1 cellular context compared by ENCODE assay signal in the genomic region with DNA sequence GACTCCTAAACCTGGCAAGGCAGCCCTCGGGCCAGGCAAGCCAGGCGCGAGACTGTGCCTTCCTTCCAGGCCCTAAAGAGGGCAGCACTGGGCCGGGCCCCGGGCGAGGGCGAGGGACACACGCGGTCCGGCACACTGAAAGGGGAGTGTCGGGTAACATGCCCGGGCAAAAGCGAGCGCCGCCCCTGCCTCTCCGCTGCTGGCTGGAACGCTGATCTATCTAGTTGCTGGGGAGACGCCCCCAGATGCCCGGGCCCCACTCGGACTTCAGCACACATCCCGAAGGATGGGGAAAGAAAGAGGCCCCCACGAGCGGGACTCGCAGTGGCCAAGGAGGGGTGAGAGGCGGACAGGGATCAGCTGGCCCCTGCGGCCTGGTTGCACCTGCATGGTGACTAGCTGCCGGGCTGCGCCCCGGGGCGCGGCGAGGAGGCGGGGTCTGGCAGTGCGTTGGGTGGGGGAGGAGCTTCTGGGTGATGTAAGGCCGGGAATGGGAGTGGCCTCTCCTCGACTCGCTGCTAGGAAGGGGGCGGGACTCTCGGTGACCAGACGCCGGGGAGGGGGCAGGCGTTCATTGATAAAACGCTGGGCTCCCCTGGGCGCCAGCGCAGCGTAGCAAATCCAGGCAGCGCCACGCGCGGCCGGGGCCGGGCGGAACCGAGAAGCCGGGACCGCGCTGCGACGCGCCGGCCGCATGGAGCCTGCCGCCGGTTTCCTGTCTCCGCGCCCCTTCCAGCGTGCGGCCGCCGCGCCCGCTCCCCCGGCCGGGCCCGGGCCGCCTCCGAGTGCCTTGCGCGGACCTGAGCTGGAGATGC.
TF ChIP-seq lines count a peak whose summit lies in the region.

PLK3 (plus strand) TSS at position 608 of the 815 bp plus-strand sequence; CDS start at position 695, 87 bp downstream.

TF ChIP-seq in HepG2, 621 proteins besides CTCF, POLR2A, EP300 and RAD21 (continued from another document and continues in another):
- TF ChIP-seq, protein P1, sequence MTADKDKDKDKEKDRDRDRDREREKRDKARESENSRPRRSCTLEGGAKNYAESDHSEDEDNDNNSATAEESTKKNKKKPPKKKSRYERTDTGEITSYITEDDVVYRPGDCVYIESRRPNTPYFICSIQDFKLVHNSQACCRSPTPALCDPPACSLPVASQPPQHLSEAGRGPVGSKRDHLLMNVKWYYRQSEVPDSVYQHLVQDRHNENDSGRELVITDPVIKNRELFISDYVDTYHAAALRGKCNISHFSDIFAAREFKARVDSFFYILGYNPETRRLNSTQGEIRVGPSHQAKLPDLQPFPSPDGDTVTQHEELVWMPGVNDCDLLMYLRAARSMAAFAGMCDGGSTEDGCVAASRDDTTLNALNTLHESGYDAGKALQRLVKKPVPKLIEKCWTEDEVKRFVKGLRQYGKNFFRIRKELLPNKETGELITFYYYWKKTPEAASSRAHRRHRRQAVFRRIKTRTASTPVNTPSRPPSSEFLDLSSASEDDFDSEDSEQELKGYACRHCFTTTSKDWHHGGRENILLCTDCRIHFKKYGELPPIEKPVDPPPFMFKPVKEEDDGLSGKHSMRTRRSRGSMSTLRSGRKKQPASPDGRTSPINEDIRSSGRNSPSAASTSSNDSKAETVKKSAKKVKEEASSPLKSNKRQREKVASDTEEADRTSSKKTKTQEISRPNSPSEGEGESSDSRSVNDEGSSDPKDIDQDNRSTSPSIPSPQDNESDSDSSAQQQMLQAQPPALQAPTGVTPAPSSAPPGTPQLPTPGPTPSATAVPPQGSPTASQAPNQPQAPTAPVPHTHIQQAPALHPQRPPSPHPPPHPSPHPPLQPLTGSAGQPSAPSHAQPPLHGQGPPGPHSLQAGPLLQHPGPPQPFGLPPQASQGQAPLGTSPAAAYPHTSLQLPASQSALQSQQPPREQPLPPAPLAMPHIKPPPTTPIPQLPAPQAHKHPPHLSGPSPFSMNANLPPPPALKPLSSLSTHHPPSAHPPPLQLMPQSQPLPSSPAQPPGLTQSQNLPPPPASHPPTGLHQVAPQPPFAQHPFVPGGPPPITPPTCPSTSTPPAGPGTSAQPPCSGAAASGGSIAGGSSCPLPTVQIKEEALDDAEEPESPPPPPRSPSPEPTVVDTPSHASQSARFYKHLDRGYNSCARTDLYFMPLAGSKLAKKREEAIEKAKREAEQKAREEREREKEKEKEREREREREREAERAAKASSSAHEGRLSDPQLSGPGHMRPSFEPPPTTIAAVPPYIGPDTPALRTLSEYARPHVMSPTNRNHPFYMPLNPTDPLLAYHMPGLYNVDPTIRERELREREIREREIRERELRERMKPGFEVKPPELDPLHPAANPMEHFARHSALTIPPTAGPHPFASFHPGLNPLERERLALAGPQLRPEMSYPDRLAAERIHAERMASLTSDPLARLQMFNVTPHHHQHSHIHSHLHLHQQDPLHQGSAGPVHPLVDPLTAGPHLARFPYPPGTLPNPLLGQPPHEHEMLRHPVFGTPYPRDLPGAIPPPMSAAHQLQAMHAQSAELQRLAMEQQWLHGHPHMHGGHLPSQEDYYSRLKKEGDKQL (CRISPR knock-in tag; IDR thresholded peaks at IDR 0.05; ENCODE audit: low read depth), result no peak
- TF ChIP-seq, protein P2, sequence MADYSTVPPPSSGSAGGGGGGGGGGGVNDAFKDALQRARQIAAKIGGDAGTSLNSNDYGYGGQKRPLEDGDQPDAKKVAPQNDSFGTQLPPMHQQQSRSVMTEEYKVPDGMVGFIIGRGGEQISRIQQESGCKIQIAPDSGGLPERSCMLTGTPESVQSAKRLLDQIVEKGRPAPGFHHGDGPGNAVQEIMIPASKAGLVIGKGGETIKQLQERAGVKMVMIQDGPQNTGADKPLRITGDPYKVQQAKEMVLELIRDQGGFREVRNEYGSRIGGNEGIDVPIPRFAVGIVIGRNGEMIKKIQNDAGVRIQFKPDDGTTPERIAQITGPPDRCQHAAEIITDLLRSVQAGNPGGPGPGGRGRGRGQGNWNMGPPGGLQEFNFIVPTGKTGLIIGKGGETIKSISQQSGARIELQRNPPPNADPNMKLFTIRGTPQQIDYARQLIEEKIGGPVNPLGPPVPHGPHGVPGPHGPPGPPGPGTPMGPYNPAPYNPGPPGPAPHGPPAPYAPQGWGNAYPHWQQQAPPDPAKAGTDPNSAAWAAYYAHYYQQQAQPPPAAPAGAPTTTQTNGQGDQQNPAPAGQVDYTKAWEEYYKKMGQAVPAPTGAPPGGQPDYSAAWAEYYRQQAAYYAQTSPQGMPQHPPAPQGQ (CRISPR knock-in tag; IDR thresholded peaks at IDR 0.05; ENCODE audit: borderline replicate concordance), result no peak
- no peak for TF ChIP-seq CCAR2 (optimal IDR thresholded peaks at IDR 0.05; ENCODE audit: low read depth, low read length)
- TF ChIP-seq ATRX (CRISPR knock-in tag; IDR thresholded peaks at IDR 0.05; ENCODE audit: borderline replicate concordance), result no peak
- no peak for TF ChIP-seq RORA (CRISPR knock-in tag; IDR thresholded peaks at IDR 0.05)
- TF ChIP-seq ZNF747 (CRISPR knock-in tag; IDR thresholded peaks at IDR 0.05; ENCODE audit: borderline replicate concordance), result 0 out of 2 replicates have a peak, but pooled peaks have one; percentile 60
- peak; percentile 69 for TF ChIP-seq HMG20B (CRISPR knock-in tag; conservative IDR thresholded peaks at IDR 0.05)
- TF ChIP-seq ZNF563 (CRISPR knock-in tag; IDR thresholded peaks at IDR 0.05), result peak; percentile 60; the same call in 1 of the 2 replicates
- TF ChIP-seq, protein P3, sequence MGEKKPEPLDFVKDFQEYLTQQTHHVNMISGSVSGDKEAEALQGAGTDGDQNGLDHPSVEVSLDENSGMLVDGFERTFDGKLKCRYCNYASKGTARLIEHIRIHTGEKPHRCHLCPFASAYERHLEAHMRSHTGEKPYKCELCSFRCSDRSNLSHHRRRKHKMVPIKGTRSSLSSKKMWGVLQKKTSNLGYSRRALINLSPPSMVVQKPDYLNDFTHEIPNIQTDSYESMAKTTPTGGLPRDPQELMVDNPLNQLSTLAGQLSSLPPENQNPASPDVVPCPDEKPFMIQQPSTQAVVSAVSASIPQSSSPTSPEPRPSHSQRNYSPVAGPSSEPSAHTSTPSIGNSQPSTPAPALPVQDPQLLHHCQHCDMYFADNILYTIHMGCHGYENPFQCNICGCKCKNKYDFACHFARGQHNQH (CRISPR knock-in tag; IDR thresholded peaks at IDR 0.05), result peak; percentile 88
- peak; percentile 87; the same call in 1 of the 2 replicates for TF ChIP-seq ZNF546 (CRISPR knock-in tag; conservative IDR thresholded peaks at IDR 0.05)
- TF ChIP-seq, protein P4, sequence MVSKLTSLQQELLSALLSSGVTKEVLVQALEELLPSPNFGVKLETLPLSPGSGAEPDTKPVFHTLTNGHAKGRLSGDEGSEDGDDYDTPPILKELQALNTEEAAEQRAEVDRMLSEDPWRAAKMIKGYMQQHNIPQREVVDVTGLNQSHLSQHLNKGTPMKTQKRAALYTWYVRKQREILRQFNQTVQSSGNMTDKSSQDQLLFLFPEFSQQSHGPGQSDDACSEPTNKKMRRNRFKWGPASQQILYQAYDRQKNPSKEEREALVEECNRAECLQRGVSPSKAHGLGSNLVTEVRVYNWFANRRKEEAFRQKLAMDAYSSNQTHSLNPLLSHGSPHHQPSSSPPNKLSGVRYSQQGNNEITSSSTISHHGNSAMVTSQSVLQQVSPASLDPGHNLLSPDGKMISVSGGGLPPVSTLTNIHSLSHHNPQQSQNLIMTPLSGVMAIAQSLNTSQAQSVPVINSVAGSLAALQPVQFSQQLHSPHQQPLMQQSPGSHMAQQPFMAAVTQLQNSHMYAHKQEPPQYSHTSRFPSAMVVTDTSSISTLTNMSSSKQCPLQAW (CRISPR knock-in tag; IDR thresholded peaks at IDR 0.05), result peak; percentile 93
- TF ChIP-seq SMC3 (IDR thresholded peaks at IDR 0.05; ENCODE audit: low read length), result peak; percentile 17; the same call in 1 of the 2 replicates
- TF ChIP-seq ZNF512B (CRISPR knock-in tag; IDR thresholded peaks at IDR 0.05; ENCODE audit: borderline replicate concordance), result no peak
- peak; percentile 93 for TF ChIP-seq HINFP (CRISPR knock-in tag; IDR thresholded peaks at IDR 0.05; ENCODE audit: low read depth)
- TF ChIP-seq ARNT2 (CRISPR knock-in tag; IDR thresholded peaks at IDR 0.05; ENCODE audit: low read depth), result no peak
- TF ChIP-seq CC2D1A (CRISPR knock-in tag; IDR thresholded peaks at IDR 0.05), result no peak
- no peak for TF ChIP-seq TEAD2 (CRISPR knock-in tag; IDR thresholded peaks at IDR 0.05)
- TF ChIP-seq, protein P5, sequence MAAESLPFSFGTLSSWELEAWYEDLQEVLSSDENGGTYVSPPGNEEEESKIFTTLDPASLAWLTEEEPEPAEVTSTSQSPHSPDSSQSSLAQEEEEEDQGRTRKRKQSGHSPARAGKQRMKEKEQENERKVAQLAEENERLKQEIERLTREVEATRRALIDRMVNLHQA (CRISPR knock-in tag; IDR thresholded peaks at IDR 0.05), result no peak
- peak; percentile 88 for TF ChIP-seq TAF15 (IDR thresholded peaks at IDR 0.05; ENCODE audit: low read depth, low read length, poor library complexity, severe bottlenecking)
- TF ChIP-seq TAF1 (CRISPR knock-in tag; IDR thresholded peaks at IDR 0.05), result peak; percentile 85; the same call in 1 of the 2 replicates
- peak; percentile 53; the same call in 1 of the 2 replicates for TF ChIP-seq ZNF296 (CRISPR knock-in tag; conservative IDR thresholded peaks at IDR 0.05)
- peak; percentile 90 for TF ChIP-seq ZNF343 (CRISPR knock-in tag; IDR thresholded peaks at IDR 0.05)
- TF ChIP-seq ZNF616 (CRISPR knock-in tag; IDR thresholded peaks at IDR 0.05; ENCODE audit: low read depth), result 0 out of 2 replicates have a peak, but pooled peaks have one; percentile 60
- TF ChIP-seq, protein P6, sequence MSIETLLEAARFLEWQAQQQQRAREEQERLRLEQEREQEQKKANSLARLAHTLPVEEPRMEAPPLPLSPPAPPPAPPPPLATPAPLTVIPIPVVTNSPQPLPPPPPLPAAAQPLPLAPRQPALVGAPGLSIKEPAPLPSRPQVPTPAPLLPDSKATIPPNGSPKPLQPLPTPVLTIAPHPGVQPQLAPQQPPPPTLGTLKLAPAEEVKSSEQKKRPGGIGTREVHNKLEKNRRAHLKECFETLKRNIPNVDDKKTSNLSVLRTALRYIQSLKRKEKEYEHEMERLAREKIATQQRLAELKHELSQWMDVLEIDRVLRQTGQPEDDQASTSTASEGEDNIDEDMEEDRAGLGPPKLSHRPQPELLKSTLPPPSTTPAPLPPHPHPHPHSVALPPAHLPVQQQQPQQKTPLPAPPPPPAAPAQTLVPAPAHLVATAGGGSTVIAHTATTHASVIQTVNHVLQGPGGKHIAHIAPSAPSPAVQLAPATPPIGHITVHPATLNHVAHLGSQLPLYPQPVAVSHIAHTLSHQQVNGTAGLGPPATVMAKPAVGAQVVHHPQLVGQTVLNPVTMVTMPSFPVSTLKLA (IDR thresholded peaks at IDR 0.05), result peak; percentile 74
- TF ChIP-seq BCL3 (CRISPR knock-in tag; IDR thresholded peaks at IDR 0.05), result no peak
- peak; percentile 93 for TF ChIP-seq SRSF1 (optimal IDR thresholded peaks at IDR 0.05; ENCODE audit: low read depth, low read length)
- no peak for TF ChIP-seq KAT2B (IDR thresholded peaks at IDR 0.05; ENCODE audit: borderline replicate concordance, low read depth, low read length)
- no peak; the same call in 1 of the 2 replicates for TF ChIP-seq MTERF4 (CRISPR knock-in tag; IDR thresholded peaks at IDR 0.05)
- peak; percentile 70; the same call in 1 of the 2 replicates for TF ChIP-seq TGIF2 (CRISPR knock-in tag; IDR thresholded peaks at IDR 0.05)
- no peak for TF ChIP-seq ARID2 (CRISPR knock-in tag; IDR thresholded peaks at IDR 0.05; ENCODE audit: borderline replicate concordance)
- no peak for TF ChIP-seq TCF7L2 (IDR thresholded peaks at IDR 0.05; ENCODE audit: low read depth, low read length)
